ENCODE assay signal across 34 cellular contexts in the genomic region with DNA sequence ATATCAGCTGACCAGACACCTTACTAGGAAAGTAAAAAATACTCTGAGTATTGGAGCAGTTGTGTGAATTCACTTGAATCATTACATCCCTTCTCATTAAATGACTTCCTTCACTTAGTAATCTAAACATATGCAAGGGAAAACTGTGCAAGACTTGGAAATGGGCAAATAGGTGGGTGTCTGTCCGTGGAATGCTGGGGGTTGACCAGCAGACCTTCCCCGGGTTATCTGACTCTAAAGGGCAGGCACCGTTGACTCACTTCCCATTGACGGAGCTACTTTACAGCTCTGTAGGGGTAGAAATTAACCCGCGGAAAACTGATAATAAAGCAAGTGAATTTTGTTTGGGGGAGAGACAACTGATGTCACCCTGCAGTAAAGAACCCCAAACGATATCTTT.
DNase-seq lines count a peak whose midpoint lies in the region; ATAC-seq, FAIRE-seq and TF ChIP-seq lines count a peak whose summit lies in the region.
"Had no signal": no experiment of that assay in that cellular context is flagged by ENCODE, and none has a peak within 500 bp of the region (broad histone marks: within the 10 kb centered on the region; RNA-seq: fewer than 3 reads in every experiment).

No MANE protein-coding gene starts in this region.

- no peaks in the 10 kb centered on the region for H3K9me1 ChIP-seq in K562 (ENCODE audit: control insufficient read depth, insufficient read depth, low read length)

- no peaks in the 10 kb centered on the region for H3K36me3 Mint-ChIP-seq in activated CD4-positive, alpha-beta T cell treated with anti-CD3 and anti-CD28 coated beads for 36 hours (ENCODE audit: low read depth)
- H3K36me3 Mint-ChIP-seq: activated naive CD8-positive, alpha-beta T cell; CD14-positive monocyte had no signal

- H3K36me3 ChIP-seq in K562 (ENCODE audit: control insufficient read depth, insufficient read depth, low read length) (peaks cover 15% of the 10 kb centered on the region; the same call in 2 of the 3 replicates), smooth muscle cell (ENCODE audit: low read depth) (no peaks in the 10 kb centered on the region)
- H3K36me3 ChIP-seq: HAP-1, lower lobe of right lung, right atrium auricular region had no signal

- ATAC-seq in left ventricle myocardium superior (no peak), K562 (no peak)
- ATAC-seq in activated CD4-positive, alpha-beta T cell treated with anti-CD3 and anti-CD28 coated beads for 36 hours = no peak
- ATAC-seq: esophagus mucosa, foreskin keratinocyte, lower lobe of right lung, Right ventricle myocardium inferior, SK-N-SH treated with all-trans-retinoic acid at 6 μM for 48 hours had no signal

- FAIRE-seq in K562 (lab: Jason Lieb, UNC) = no peak
- FAIRE-seq: colon, GM19239 had no signal

- H3K4me3 Mint-ChIP-seq in activated CD4-positive, alpha-beta T cell treated with anti-CD3 and anti-CD28 coated beads for 36 hours = no peak overlapping the region
- H3K4me3 Mint-ChIP-seq: activated naive CD8-positive, alpha-beta T cell; CD14-positive monocyte; endodermal cell; T-helper 1 cell treated with Interleukin-12 subunit alpha and Interleukin-12 subunit beta and Interleukin-4 antibody, amounts not matched to agents 30 μg/mL and 1 μg/mL, for 36 hours had no signal

- no peak overlapping the region for H3K27ac ChIP-seq in K562 (ENCODE audit: extremely low read depth, low read depth, low read length)
- peak overlapping the region; percentile 81 for H3K27ac ChIP-seq in smooth muscle cell (ENCODE audit: low read depth)
- H3K27ac ChIP-seq: 22Rv1, foreskin keratinocyte, lower lobe of right lung, parathyroid adenoma had no signal

- 26% methylated on average over 7 of the region's 7 CpGs for WGBS in K562 (ENCODE audit: insufficient coverage, low coverage, missing lambda C conversion rate)
- 13% methylated on average over 7 of the region's 7 CpGs for WGBS in smooth muscle cell (ENCODE audit: low lambda C conversion rate)

- no peak for TF ChIP-seq RAD21 in K562 (CRISPR knock-in tag; conservative IDR thresholded peaks at IDR 0.05 in 1 of 2, IDR thresholded peaks at IDR 0.05 in 1 of 2)

- H3K4me3 ChIP-seq in K562 (no peak overlapping the region), smooth muscle cell (no peak overlapping the region)
- H3K4me3 ChIP-seq: HAP-1, lower lobe of right lung, right atrium auricular region had no signal

- H2AFZ ChIP-seq in K562 (ENCODE audit: low read depth, low read length) = no peak overlapping the region
- no peak overlapping the region for H2AFZ ChIP-seq in smooth muscle cell (ENCODE audit: low read depth)
- H2AFZ ChIP-seq: parathyroid adenoma had no signal

- TF ChIP-seq CTCF in K562 (IDR thresholded peaks at IDR 0.05 in 2 of 3, conservative IDR thresholded peaks at IDR 0.05 in 1 of 3; ENCODE audit: insufficient read depth in 2 of 3, low read depth in 1 of 3, low read length in 3 of 3) (no peak), smooth muscle cell (IDR thresholded peaks at IDR 0.05; ENCODE audit: borderline replicate concordance, insufficient read depth, poor library complexity, severe bottlenecking) (no peak)

- in situ Hi-C loops in K562 (cut with MboI) = no loop called here

- H3K4me2 ChIP-seq in K562 (ENCODE audit: insufficient read depth, low read length) (no peak overlapping the region), smooth muscle cell (peak overlapping the region; percentile 77)

- no peak overlapping the region for H3K27ac Mint-ChIP-seq in activated CD4-positive, alpha-beta T cell treated with anti-CD3 and anti-CD28 coated beads for 36 hours
- H3K27ac Mint-ChIP-seq: activated naive CD8-positive, alpha-beta T cell; CD14-positive monocyte; endodermal cell; T-helper 1 cell treated with Interleukin-12 subunit alpha and Interleukin-12 subunit beta and Interleukin-4 antibody, amounts not matched to agents 30 μg/mL and 1 μg/mL, for 36 hours had no signal

- H4K20me1 ChIP-seq in K562 (replicated peaks; ENCODE audit: control insufficient read depth, insufficient read depth, low read length) = no peaks in the 10 kb centered on the region
- no peaks in the 10 kb centered on the region for H4K20me1 ChIP-seq in smooth muscle cell (ENCODE audit: low read depth)

- no TSS peak for BruUV-seq in K562 (replicated peaks; lab: Mats Ljungman, UMichigan)

- H3K27me3 Mint-ChIP-seq in activated CD4-positive, alpha-beta T cell treated with anti-CD3 and anti-CD28 coated beads for 36 hours = peaks cover 2% of the 10 kb centered on the region
- H3K27me3 Mint-ChIP-seq: activated naive CD8-positive, alpha-beta T cell had no signal

- TF ChIP-seq POLR2A in K562 (conservative IDR thresholded peaks at IDR 0.05) = no peak

- H3K9me3 Mint-ChIP-seq in activated CD4-positive, alpha-beta T cell treated with anti-CD3 and anti-CD28 coated beads for 36 hours (ENCODE audit: low read depth) = no peaks in the 10 kb centered on the region
- H3K9me3 Mint-ChIP-seq: CD14-positive monocyte; endodermal cell; T-helper 1 cell treated with Interleukin-12 subunit alpha and Interleukin-12 subunit beta and Interleukin-4 antibody, amounts not matched to agents 30 μg/mL and 1 μg/mL, for 36 hours had no signal

- peaks cover 6% of the 10 kb centered on the region for H3F3A ChIP-seq in smooth muscle cell (ENCODE audit: low read depth)

- peak; percentile 38 for DNase-seq in cardiac septum (ENCODE audit: low spot score)
- DNase-seq in left ventricle myocardium superior = no peak
- DNase-seq in K562 (ENCODE audit: extremely low read depth in 1 of 4, low spot score in 3 of 4) = peak in 1 of 4 experiments; percentile 12
- peak; percentile 26 for DNase-seq in iris pigment epithelial cell (ENCODE audit: low read depth)
- DNase-seq in smooth muscle cell (lab: John Stamatoyannopoulos, UW; ENCODE audit: unreplicated experiment) = no peak
- no peak for DNase-seq in activated CD4-positive, alpha-beta T cell treated with anti-CD3 and anti-CD28 coated beads for 36 hours
- DNase-seq in GM03348 (ENCODE audit: low spot score) = no peak
- no peak for DNase-seq in NCI-H1417 (lab: John Stamatoyannopoulos, UW)
- DNase-seq: activated CD4-positive, alpha-beta T cell treated with anti-CD3 and anti-CD28 coated beads for 48 hours; activated effector memory CD4-positive, alpha-beta T cell treated with Interleukin-2 at 50 U/mL for 16 hours; aorta; Calu3; DND-41; endodermal cell; foreskin keratinocyte; heart right ventricle; kidney glomerular epithelial cell; lower lobe of right lung; NCI-H146; NCI-H748 treated with DMSO at 0.1 percent for 48 hours; stimulated activated CD4-positive, alpha-beta T cell treated with anti-CD3 and anti-CD28 coated beads, Interleukin-1b, Interleukin-23, amount 100 ng/mL, for 48 hours; stimulated activated naive CD4-positive, alpha-beta T cell treated with Interleukin-2 at 50 U/mL for 16 hours had no signal

- no peaks in the 10 kb centered on the region for H3K79me2 ChIP-seq in K562 (ENCODE audit: control insufficient read depth, insufficient read depth, low read length)
- H3K79me2 ChIP-seq in smooth muscle cell (ENCODE audit: low read depth) = no peaks in the 10 kb centered on the region
- H3K79me2 ChIP-seq: parathyroid adenoma had no signal

- POLR2A ChIA-PET in K562 (lab: Yijun Ruan, JAX) = no interaction called here
- POLR2A ChIA-PET in activated CD4-positive, alpha-beta T cell treated with anti-CD3 and anti-CD28 coated beads for 36 hours (lab: Charles Lee) = no interaction called here

- H3K4me1 ChIP-seq in K562 (replicated peaks in 1 of 2; ENCODE audit: control insufficient read depth in 2 of 2, insufficient read depth in 2 of 2, low read length in 2 of 2) (peaks cover 0 to 6% of the 10 kb centered on the region in 2 experiments; a peak in 2 of 5 replicates), smooth muscle cell (ENCODE audit: low read depth) (peaks cover 24% of the 10 kb centered on the region)
- H3K4me1 ChIP-seq: foreskin keratinocyte, HAP-1 had no signal

- H3K9ac ChIP-seq in K562 (ENCODE audit: insufficient read depth in 1 of 2, low read depth in 2 of 2, low read length in 2 of 2) = no peak overlapping the region
- peak overlapping the region; percentile 51 for H3K9ac ChIP-seq in smooth muscle cell (ENCODE audit: low read depth)
- H3K9ac ChIP-seq: parathyroid adenoma had no signal

- CTCF ChIA-PET in K562 (lab: Yijun Ruan, JAX; ENCODE audit: low intra/inter-chr PET ratio) = no interaction called here
- CTCF ChIA-PET in activated CD4-positive, alpha-beta T cell treated with anti-CD3 and anti-CD28 coated beads for 36 hours (lab: Charles Lee) = interaction anchor here (0.7 kb wide), 1 partner anchor 41 kb away, joined by 3 read pairs; no protein-coding TSS in a partner anchor

- H3K4me1 Mint-ChIP-seq in activated CD4-positive, alpha-beta T cell treated with anti-CD3 and anti-CD28 coated beads for 36 hours = no peaks in the 10 kb centered on the region

- no peaks in the 10 kb centered on the region for H3K9me3 ChIP-seq in K562 (replicated peaks; ENCODE audit: control insufficient read depth, insufficient read depth, low read depth, low read length)
- no peaks in the 10 kb centered on the region for H3K9me3 ChIP-seq in smooth muscle cell (replicated peaks; ENCODE audit: low read depth)
- H3K9me3 ChIP-seq: HAP-1, heart right ventricle, lower lobe of right lung, right atrium auricular region had no signal

- no peak for TF ChIP-seq EP300 in K562 (IDR thresholded peaks at IDR 0.05; ENCODE audit: low read length)

- intact Hi-C loops in cardiac septum (cut with DNase I) = no loop called here
- intact Hi-C loops in left ventricle myocardium superior (cut with micrococcal nuclease) = no loop called here
- intact Hi-C loops in K562 (cut with micrococcal nuclease) = no loop called here
- intact Hi-C loops in activated CD4-positive, alpha-beta T cell treated with anti-CD3 and anti-CD28 coated beads for 36 hours (cut with DNase I, micrococcal nuclease) = no loop called here

- H3K27me3 ChIP-seq in K562 (ENCODE audit: control insufficient read depth in 2 of 2, insufficient read depth in 2 of 2, low read length in 2 of 2) (no peaks in the 10 kb centered on the region), smooth muscle cell (ENCODE audit: low read depth) (no peaks in the 10 kb centered on the region)
- H3K27me3 ChIP-seq: foreskin keratinocyte, heart right ventricle, right atrium auricular region had no signal

TF ChIP-seq in K562, 482 proteins besides CTCF, POLR2A, EP300 and RAD21:
- TF ChIP-seq HDGF (IDR thresholded peaks at IDR 0.05) (no peak), EGR1 (conservative IDR thresholded peaks at IDR 0.05) (peak; percentile 60)
TF ChIP-seq in K562: peak in this region for 1.

Comparison
In these comparisons a context has a peak if more than half of its experiments do, and no peak if none do; other contexts are left out.
1. DNase-seq: peak in cardiac septum (single experiment) and iris pigment epithelial cell (single experiment); none in left ventricle myocardium superior (single experiment), smooth muscle cell (single experiment), activated CD4-positive, alpha-beta T cell treated with anti-CD3 and anti-CD28 coated beads for 36 hours (single experiment), GM03348 (single experiment) and NCI-H1417 (0 of 3).